In genomic region chr17:16027708-16028584, GRCh38 we compare ENCODE assay signal across 8 cellular contexts. TPM values are rescaled to one million over a fixed set of nuclear protein-coding genes. Genes with fewer than 3 reads are reported as not detected.
DNase-seq lines count a peak whose midpoint lies in the region; ATAC-seq and TF ChIP-seq lines count a peak whose summit lies in the region.

No MANE protein-coding gene starts in this region.

- peaks cover 5% of the 10 kb centered on the region; the same call in 1 of the 2 replicates for H3K4me1 ChIP-seq in HUES48 (ENCODE audit: control insufficient read depth, insufficient read depth, low read length)

- H3K4me3 ChIP-seq in AG10803 (ENCODE audit: low read length) (no peak overlapping the region), HUES48 (ENCODE audit: low read depth, low read length) (no peak overlapping the region), fibroblast of villous mesenchyme (ENCODE audit: low read depth, low read length) (no peak overlapping the region)

- H3K9ac ChIP-seq in HUES48 (ENCODE audit: low read depth, low read length): no peak overlapping the region

- H3K27ac ChIP-seq in HUES48 (ENCODE audit: low read depth, low read length): peak overlapping the region; percentile 79

- peak; percentile 88 for DNase-seq in AG10803 (ENCODE audit: low read depth)
- peak; percentile 32 for DNase-seq in activated CD8-positive, alpha-beta memory T cell treated with anti-CD3 and anti-CD28 coated beads, Interleukin-2, amount 50 U/mL, for 4 hours
- DNase-seq in fibroblast of villous mesenchyme (ENCODE audit: low read depth): peak; percentile 87
- peak; percentile 13 to 39 for DNase-seq in stimulated activated CD4-positive, alpha-beta T cell treated with anti-CD3 and anti-CD28 coated beads, Interleukin-12 subunit alpha, Interleukin-12 subunit beta, amount 100 ng/mL, for 24 hours (ENCODE audit: low read depth in 2 of 2)
- DNase-seq in NCI-H345 (lab: John Stamatoyannopoulos, UW): no peak
- no peak for DNase-seq in NCI-H82 (lab: John Stamatoyannopoulos, UW)

- ATAC-seq in GM19463 (IDR thresholded peaks at IDR 0.05; ENCODE audit: unreplicated experiment): peak; percentile 96

- H3K36me3 ChIP-seq in HUES48 (ENCODE audit: control insufficient read depth, insufficient read depth, low read length): peaks cover 96% of the 10 kb centered on the region

- peak; percentile 15 for TF ChIP-seq CTCF in AG10803 (conservative IDR thresholded peaks at IDR 0.05; ENCODE audit: low read length)
- TF ChIP-seq CTCF in fibroblast of villous mesenchyme (IDR thresholded peaks at IDR 0.05; ENCODE audit: insufficient read depth, low read depth, low read length): no peak

- H3K9me3 ChIP-seq in HUES48 (ENCODE audit: control insufficient read depth, insufficient read depth, low read length): no peaks in the 10 kb centered on the region

- no peaks in the 10 kb centered on the region for H3K27me3 ChIP-seq in HUES48 (ENCODE audit: control insufficient read depth, insufficient read depth, low read length)

RNA-seq across cellular contexts. Expression of gene TTC19, which starts 28.3 kb away (rescaled TPM):
- 41.0 and 47.7 TPM in 2 replicates for total RNA-seq in fibroblast of villous mesenchyme

RNA-seq across cellular contexts. Expression of gene ZSWIM7, which starts 28.4 kb away (rescaled TPM):
- 5.6 and 16.8 TPM in 2 replicates for total RNA-seq in fibroblast of villous mesenchyme

Comparison
In these comparisons a context has a peak if more than half of its experiments do, and no peak if none do; other contexts are left out.
1. DNase-seq: peak in AG10803 (single experiment), activated CD8-positive, alpha-beta memory T cell treated with anti-CD3 and anti-CD28 coated beads, Interleukin-2, amount 50 U/mL, for 4 hours (single experiment), fibroblast of villous mesenchyme (single experiment) and stimulated activated CD4-positive, alpha-beta T cell treated with anti-CD3 and anti-CD28 coated beads, Interleukin-12 subunit alpha, Interleukin-12 subunit beta, amount 100 ng/mL, for 24 hours (2 of 2); none in NCI-H345 (single experiment) and NCI-H82 (single experiment).